1 cellular context compared by ENCODE assay signal in the genomic region with DNA sequence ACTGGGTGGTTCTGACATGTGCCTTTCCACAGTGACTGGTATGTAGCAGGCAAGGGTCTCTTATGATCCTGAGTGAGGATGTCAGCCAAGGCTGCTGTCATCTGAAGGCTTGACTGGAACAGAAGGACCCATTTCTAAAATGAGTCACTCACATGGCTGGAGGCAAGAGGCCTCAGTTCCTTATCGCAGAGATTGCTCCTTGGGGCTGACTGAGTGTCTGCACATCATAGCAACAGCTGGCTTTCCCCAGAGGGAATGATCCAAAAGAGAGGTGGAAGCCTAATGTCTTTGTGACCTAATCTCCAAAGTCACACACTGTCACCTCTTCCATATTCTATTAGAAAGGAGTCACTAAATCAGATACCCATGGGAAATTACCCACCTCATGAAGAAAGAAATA.
TF ChIP-seq lines count a peak whose summit lies in the region.

No MANE protein-coding gene starts in this region.

TF ChIP-seq in IMR-90, 13 proteins besides CTCF, POLR2A, EP300 and RAD21:
- TF ChIP-seq MAFK (IDR thresholded peaks at IDR 0.05; ENCODE audit: low read depth, low read length) = no peak
- TF ChIP-seq SMC3 (IDR thresholded peaks at IDR 0.05; ENCODE audit: low read depth, low read length) = no peak
- no peak for TF ChIP-seq FOS (IDR thresholded peaks at IDR 0.05; ENCODE audit: low read depth, low read length)
- TF ChIP-seq MAZ (IDR thresholded peaks at IDR 0.05; ENCODE audit: borderline replicate concordance, low read depth, low read length) = no peak
- no peak for TF ChIP-seq BHLHE40 (IDR thresholded peaks at IDR 0.05; ENCODE audit: low read depth, low read length)
- TF ChIP-seq MXI1 (IDR thresholded peaks at IDR 0.05; ENCODE audit: borderline replicate concordance, low read depth, low read length) = no peak
- TF ChIP-seq RFX5 (IDR thresholded peaks at IDR 0.05; ENCODE audit: low read depth, low read length) = no peak
